In the genomic region with DNA sequence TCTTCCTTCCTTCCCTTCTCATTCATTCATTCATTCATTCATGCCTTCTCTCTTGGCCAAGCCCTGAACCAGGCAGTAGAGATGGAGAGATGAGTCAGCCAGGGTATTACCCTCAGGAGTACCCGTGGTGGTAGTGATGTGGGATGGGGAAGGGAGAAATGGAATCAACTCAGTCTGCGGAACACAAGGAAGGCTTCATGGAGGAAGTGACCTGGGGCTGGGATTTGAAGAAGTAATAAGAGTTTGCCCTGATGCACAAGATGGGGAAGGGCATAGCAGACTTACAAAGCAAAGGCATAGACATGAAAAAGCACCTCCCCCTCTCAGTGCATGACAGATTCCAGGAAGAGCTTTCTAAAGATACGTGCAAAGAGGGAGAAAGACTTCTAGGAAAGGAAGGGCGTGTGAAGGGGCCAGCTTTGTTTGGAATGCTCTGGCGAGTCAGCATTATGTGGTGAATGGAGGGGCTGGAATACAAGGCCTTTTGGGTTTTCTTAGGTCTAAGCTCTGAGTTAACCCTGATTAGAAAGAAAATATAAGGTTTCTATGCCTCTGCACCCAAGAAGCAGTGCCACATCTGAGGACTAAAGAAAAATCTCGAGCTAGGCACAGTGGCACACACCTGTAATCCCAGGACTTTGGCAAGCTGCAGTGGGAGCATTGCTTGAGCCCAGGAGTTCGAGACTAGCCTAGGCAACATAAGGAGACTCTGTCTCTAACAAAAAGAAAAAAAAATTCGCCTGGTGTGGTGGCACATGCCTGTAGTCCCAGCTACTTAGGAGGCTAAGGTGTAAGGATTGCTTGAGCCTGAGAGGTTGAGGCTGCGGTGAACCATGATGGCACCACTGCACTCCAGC, we compare ENCODE assay signal across 12 cellular contexts. TPM values are rescaled to one million over a fixed set of nuclear protein-coding genes. Genes with fewer than 3 reads are reported as not detected.
DNase-seq lines count a peak whose midpoint lies in the region; ATAC-seq and TF ChIP-seq lines count a peak whose summit lies in the region.
"Had no signal": no experiment of that assay in that cellular context is flagged by ENCODE, and none has a peak within 500 bp of the region (broad histone marks: within the 10 kb centered on the region; RNA-seq: fewer than 3 reads in every experiment).

No MANE protein-coding gene starts in this region.

- H2AFZ ChIP-seq in ACC112 (ENCODE audit: low read length, unreplicated experiment): peak overlapping the region; percentile 10

- H3K27ac Mint-ChIP-seq in dendritic cell treated with granulocyte-macrophage colony-stimulating factor and Interleukin-4, amounts not matched to agents 40 ng/mL and 50 ng/mL, for 4 days: peak overlapping the region; percentile 77
- H3K27ac Mint-ChIP-seq in T-helper 17 cell: no peak overlapping the region

- ATAC-seq in lower lobe of right lung (peak; percentile 73), GM21367 (IDR thresholded peaks at IDR 0.05; ENCODE audit: unreplicated experiment) (no peak), T-helper 17 cell (no peak), GM19023 (IDR thresholded peaks at IDR 0.05; ENCODE audit: unreplicated experiment) (no peak)

- no peaks in the 10 kb centered on the region for H3K27me3 ChIP-seq in ACC112 (ENCODE audit: insufficient read depth, low read length)
- H3K27me3 ChIP-seq in lower lobe of right lung (ENCODE audit: low read depth): no peaks in the 10 kb centered on the region

- H3K9me3 ChIP-seq in lower lobe of right lung (no peaks in the 10 kb centered on the region), T-helper 17 cell (ENCODE audit: control insufficient read depth, low read length, poor library complexity, severe bottlenecking) (no peaks in the 10 kb centered on the region)

- no peaks in the 10 kb centered on the region for H3K79me2 ChIP-seq in ACC112 (ENCODE audit: control insufficient read depth, insufficient read depth, low read length, unreplicated experiment)

- H3K4me1 Mint-ChIP-seq in dendritic cell treated with granulocyte-macrophage colony-stimulating factor and Interleukin-4, amounts not matched to agents 40 ng/mL and 50 ng/mL, for 4 days (ENCODE audit: low read depth): peaks cover 48% of the 10 kb centered on the region
- peaks cover 22% of the 10 kb centered on the region for H3K4me1 Mint-ChIP-seq in T-helper 17 cell
- H3K4me1 Mint-ChIP-seq: central memory CD8-positive, alpha-beta T cell had no signal

- H3K9me3 Mint-ChIP-seq in dendritic cell treated with granulocyte-macrophage colony-stimulating factor and Interleukin-4, amounts not matched to agents 40 ng/mL and 50 ng/mL, for 4 days: peaks cover 8% of the 10 kb centered on the region
- H3K9me3 Mint-ChIP-seq: central memory CD8-positive, alpha-beta T cell had no signal

- peak overlapping the region; percentile 21 for H3K4me3 Mint-ChIP-seq in dendritic cell treated with granulocyte-macrophage colony-stimulating factor and Interleukin-4, amounts not matched to agents 40 ng/mL and 50 ng/mL, for 4 days
- H3K4me3 Mint-ChIP-seq in T-helper 17 cell: no peak overlapping the region
- H3K4me3 Mint-ChIP-seq: CD4-positive, CD25-positive, alpha-beta regulatory T cell; central memory CD8-positive, alpha-beta T cell had no signal

- H3K36me3 Mint-ChIP-seq in dendritic cell treated with granulocyte-macrophage colony-stimulating factor and Interleukin-4, amounts not matched to agents 40 ng/mL and 50 ng/mL, for 4 days (ENCODE audit: low read depth): no peaks in the 10 kb centered on the region
- H3K36me3 Mint-ChIP-seq in T-helper 17 cell (ENCODE audit: low read depth): no peaks in the 10 kb centered on the region
- H3K36me3 Mint-ChIP-seq: CD4-positive, CD25-positive, alpha-beta regulatory T cell had no signal

- no peaks in the 10 kb centered on the region for H3K27me3 Mint-ChIP-seq in dendritic cell treated with granulocyte-macrophage colony-stimulating factor and Interleukin-4, amounts not matched to agents 40 ng/mL and 50 ng/mL, for 4 days
- H3K27me3 Mint-ChIP-seq in T-helper 17 cell: peaks cover 4% of the 10 kb centered on the region

- TF ChIP-seq CTCF in lower lobe of right lung (IDR thresholded peaks at IDR 0.05): no peak

- H3K36me3 ChIP-seq in ACC112 (ENCODE audit: insufficient read depth, low read length) (no peaks in the 10 kb centered on the region), lower lobe of right lung (no peaks in the 10 kb centered on the region)

- H3K27ac ChIP-seq in ACC112 (ENCODE audit: low read depth, low read length): peak overlapping the region; percentile 76
- H3K27ac ChIP-seq in lower lobe of right lung: peak overlapping the region; percentile 82

- H3K4me1 ChIP-seq in ACC112 (ENCODE audit: control insufficient read depth, insufficient read depth, low read length, unreplicated experiment) (peaks cover 27% of the 10 kb centered on the region), lower lobe of right lung (peaks cover 21% of the 10 kb centered on the region)

- intact Hi-C loops in dendritic cell treated with granulocyte-macrophage colony-stimulating factor and Interleukin-4, amounts not matched to agents 40 ng/mL and 50 ng/mL, for 4 days (cut with micrococcal nuclease): loop anchor here (5.0 to 10.0 kb wide), 2 partner anchors 38 to 210 kb away; a partner anchor contains a TSS
- intact Hi-C loops in lower lobe of right lung (cut with DNase I): no loop called here

- peak; percentile 70 for DNase-seq in NCI-H226
- DNase-seq in lower lobe of right lung: no peak
- DNase-seq in T-helper 17 cell: no peak
- no peak for DNase-seq in stimulated activated naive CD4-positive, alpha-beta T cell treated with Interleukin-2 at 50 U/mL for 16 hours (lab: John Stamatoyannopoulos, UW)
- DNase-seq: NCI-H345; stimulated activated CD4-positive, alpha-beta T cell treated with anti-CD3 and anti-CD28 coated beads, Interleukin-4, amount 100 ng/mL, for 24 hours had no signal

- H3K4me3 ChIP-seq in ACC112 (ENCODE audit: low read depth, low read length) (peak overlapping the region; percentile 56; the same call in 1 of the 2 replicates), lower lobe of right lung (no peak overlapping the region)

RNA-seq across cellular contexts. Expression of a gene that starts 36.4 kb away (rescaled TPM):
- total RNA-seq in lower lobe of right lung (67.2 TPM), T-helper 17 cell (10 to 100 TPM in 1 of 2 donors, 1 to 10 TPM in 1; 7.6 to 10.2 TPM)

RNA-seq across cellular contexts. Expression of a gene that starts 41.2 kb away (rescaled TPM):
- 16.3 TPM for total RNA-seq in lower lobe of right lung
- not detected for total RNA-seq in T-helper 17 cell
- total RNA-seq: CD4-positive, CD25-positive, alpha-beta regulatory T cell had no signal

Comparison
In these comparisons a context has a peak if more than half of its experiments do, and no peak if none do; other contexts are left out.
1. ATAC-seq: peak in lower lobe of right lung (2 of 2); none in GM21367 (single experiment), T-helper 17 cell (single experiment) and GM19023 (single experiment).
2. RNA of a gene that starts 41.2 kb away (total RNA-seq): 16.3 TPM in lower lobe of right lung (single experiment); not detected in T-helper 17 cell; every median in the first group is over 10 times any median in the second.